ENCODE assay signal across 20 cellular contexts in the genomic region with DNA sequence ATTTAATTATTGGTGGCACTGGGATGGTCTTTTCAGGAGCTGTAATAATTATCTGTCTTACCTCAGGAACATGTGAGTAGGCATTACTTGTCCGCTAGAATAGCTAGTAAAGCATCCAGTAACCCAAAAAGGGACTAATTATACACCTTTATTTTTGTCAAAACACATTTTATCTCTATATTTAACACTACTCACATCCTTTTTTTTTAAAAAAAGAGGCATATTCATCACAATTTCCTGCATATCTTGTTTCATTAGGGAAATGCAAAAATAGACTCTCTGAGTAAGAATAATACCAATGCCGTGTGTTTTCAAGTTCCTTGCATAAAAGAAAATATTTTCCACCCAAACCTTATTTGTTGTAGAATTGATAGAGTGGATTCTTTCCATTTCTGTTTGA.
A peak's percentile ranks its signal among the peaks of the same experiment; 100 is the strongest.
DNase-seq lines count a peak whose midpoint lies in the region; ATAC-seq and TF ChIP-seq lines count a peak whose summit lies in the region.
"Had no signal": no experiment of that assay in that cellular context is flagged by ENCODE, and none has a peak within 500 bp of the region (broad histone marks: within the 10 kb centered on the region; RNA-seq: fewer than 3 reads in every experiment).

No MANE protein-coding gene starts in this region.

- intact Hi-C loops in ascending aorta (cut with DNase I), result no loop called here
- intact Hi-C loops in PC-9 (cut with micrococcal nuclease; ENCODE audit: unreplicated experiment), result no loop called here
- intact Hi-C loops in breast epithelium (cut with DNase I; ENCODE audit: low total_unique reads), result no loop called here

- H3K4me2 ChIP-seq in BLaER1 treated with 17β-estradiol and CSF1 and Interleukin-3, amounts not matched to agents 10 nM and 100 nM, result peak overlapping the region; percentile 46 to 74 (median 64)
- no peak overlapping the region for H3K4me2 ChIP-seq in PC-9
- H3K4me2 ChIP-seq: A549 had no signal

- H4K20me1 ChIP-seq in BLaER1 treated with 17β-estradiol and CSF1 and Interleukin-3, amounts not matched to agents 10 nM and 100 nM, result peaks cover 0 to 23% (median 0%) of the 10 kb centered on the region in 11 experiments; a peak in 4 of 22 replicates
- no peaks in the 10 kb centered on the region for H4K20me1 ChIP-seq in PC-9 (ENCODE audit: insufficient read depth)

- TF ChIP-seq CTCF in ascending aorta (IDR thresholded peaks at IDR 0.05), result no peak
- TF ChIP-seq CTCF in PC-9 (conservative IDR thresholded peaks at IDR 0.05), result no peak
- TF ChIP-seq CTCF in breast epithelium (IDR thresholded peaks at IDR 0.05), result no peak

- H3K9me3 ChIP-seq in BLaER1 treated with 17β-estradiol and CSF1 and Interleukin-3, amounts not matched to agents 10 nM and 100 nM (replicated peaks in 1 of 11), result peaks cover 15 to 25% (median 23%) of the 10 kb centered on the region in 11 experiments; a peak in 21 of 22 replicates
- H3K9me3 ChIP-seq in ascending aorta, result no peaks in the 10 kb centered on the region
- no peaks in the 10 kb centered on the region for H3K9me3 ChIP-seq in PC-9 (ENCODE audit: insufficient read depth, low read depth)
- no peaks in the 10 kb centered on the region for H3K9me3 ChIP-seq in breast epithelium
- H3K9me3 ChIP-seq: adrenal gland, esophagus squamous epithelium, HAP-1 had no signal

- POLR2A ChIA-PET in PC-9 (lab: Charles Lee; ENCODE audit: unreplicated experiment), result no interaction called here

- H3K36me3 ChIP-seq in BLaER1 treated with 17β-estradiol and CSF1 and Interleukin-3, amounts not matched to agents 10 nM and 100 nM, result peaks cover 10 to 35% (median 19%) of the 10 kb centered on the region in 11 experiments; a peak in 17 of 22 replicates
- H3K36me3 ChIP-seq in ascending aorta (no peaks in the 10 kb centered on the region), PC-9 (ENCODE audit: low read depth) (no peaks in the 10 kb centered on the region), breast epithelium (no peaks in the 10 kb centered on the region)
- H3K36me3 ChIP-seq: adrenal gland, cardiac muscle cell, HAP-1 had no signal

- CTCF ChIA-PET in PC-9 (lab: Charles Lee), result no interaction called here

- no peaks in the 10 kb centered on the region for H3K27me3 ChIP-seq in BLaER1 treated with 17β-estradiol and CSF1 and Interleukin-3, amounts not matched to agents 10 nM and 100 nM
- H3K27me3 ChIP-seq in ascending aorta (no peaks in the 10 kb centered on the region), PC-9 (ENCODE audit: insufficient read depth, low read depth) (no peaks in the 10 kb centered on the region), breast epithelium (no peaks in the 10 kb centered on the region)
- H3K27me3 ChIP-seq: adrenal gland, cardiac muscle cell, esophagus squamous epithelium, tibial nerve had no signal

- BruUV-seq in PC-9 (replicated peaks; lab: Mats Ljungman, UMichigan), result no TSS peak

- no peak overlapping the region for H2AFZ ChIP-seq in PC-9

- peak overlapping the region in 4 of 11 experiments; percentile 36 to 69 (median 54); a peak in 7 of 22 replicates for H3K27ac ChIP-seq in BLaER1 treated with 17β-estradiol and CSF1 and Interleukin-3, amounts not matched to agents 10 nM and 100 nM
- peak overlapping the region; percentile 30 to 61 for H3K27ac ChIP-seq in ascending aorta
- no peak overlapping the region for H3K27ac ChIP-seq in PC-9
- no peak overlapping the region for H3K27ac ChIP-seq in breast epithelium
- H3K27ac ChIP-seq: A549, adrenal gland, cardiac muscle cell, esophagus squamous epithelium, left ventricle myocardium inferior, tibial nerve had no signal

- H3K79me2 ChIP-seq in PC-9 (ENCODE audit: low read depth), result no peaks in the 10 kb centered on the region

- H3K9ac ChIP-seq in BLaER1 treated with 17β-estradiol and CSF1 and Interleukin-3, amounts not matched to agents 10 nM and 100 nM, result peak overlapping the region in 2 of 11 experiments; percentile 38 to 50; a peak in 2 of 22 replicates

- peaks cover 9 to 21% (median 18%) of the 10 kb centered on the region in 10 experiments for H3K4me1 ChIP-seq in BLaER1 treated with 17β-estradiol and CSF1 and Interleukin-3, amounts not matched to agents 10 nM and 100 nM
- H3K4me1 ChIP-seq in ascending aorta, result peaks cover 0 to 3% of the 10 kb centered on the region in 2 donors
- H3K4me1 ChIP-seq in PC-9 (replicated peaks; ENCODE audit: insufficient read depth), result no peaks in the 10 kb centered on the region
- no peaks in the 10 kb centered on the region for H3K4me1 ChIP-seq in breast epithelium
- H3K4me1 ChIP-seq: A549, esophagus squamous epithelium, HAP-1, left ventricle myocardium inferior, tibial nerve had no signal

- peak overlapping the region in 1 of 10 experiments; percentile 2; a peak in 2 of 20 replicates for H3K4me3 ChIP-seq in BLaER1 treated with 17β-estradiol and CSF1 and Interleukin-3, amounts not matched to agents 10 nM and 100 nM
- H3K4me3 ChIP-seq in ascending aorta, result no peak overlapping the region
- H3K4me3 ChIP-seq in PC-9, result no peak overlapping the region
- H3K4me3 ChIP-seq in breast epithelium, result no peak overlapping the region
- H3K4me3 ChIP-seq: A549, adrenal gland, cardiac muscle cell, esophagus squamous epithelium, HAP-1, left ventricle myocardium inferior, tibial nerve had no signal

- H3F3A ChIP-seq in PC-9 (ENCODE audit: insufficient read depth, low read depth), result no peaks in the 10 kb centered on the region

- ATAC-seq in GM18868 (IDR thresholded peaks at IDR 0.05; ENCODE audit: unreplicated experiment) (peak; percentile 88), HG02870 (IDR thresholded peaks at IDR 0.05; ENCODE audit: unreplicated experiment) (peak; percentile 40)
- ATAC-seq: A549 had no signal

- DNase-seq in ascending aorta (ENCODE audit: low spot score in 2 of 2), result no peak
- DNase-seq in NCI-H82 (lab: John Stamatoyannopoulos, UW), result no peak
- DNase-seq in PC-9, result no peak
- DNase-seq in stimulated activated naive CD4-positive, alpha-beta T cell treated with Interleukin-2 at 50 U/mL for 16 hours (lab: John Stamatoyannopoulos, UW), result no peak
- DNase-seq in breast epithelium (ENCODE audit: low spot score in 2 of 2), result no peak
- DNase-seq: activated CD4-positive, alpha-beta T cell treated with anti-CD3 and anti-CD28 coated beads for 4 hours; activated gamma-delta T cell; adrenal gland; esophagus squamous epithelium; left ventricle myocardium inferior; NCI-H1436 treated with DMSO at 0.1 percent for 48 hours; NCI-H2171 treated with DMSO at 0.1 percent for 48 hours; stimulated activated CD4-positive, alpha-beta T cell treated with anti-CD3 and anti-CD28 coated beads, Interleukin-12 subunit alpha, Interleukin-12 subunit beta, amount 100 ng/mL, for 4 hours had no signal

- TF ChIP-seq POLR2A in breast epithelium (IDR thresholded peaks at IDR 0.05), result no peak

- no peaks in the 10 kb centered on the region for H3K9me2 ChIP-seq in PC-9 (ENCODE audit: insufficient read depth)

Comparison
In these comparisons a context has a peak if more than half of its experiments do, and no peak if none do; other contexts are left out.
1. H3K27ac ChIP-seq: peak in ascending aorta (2 of 2); none in PC-9 (single experiment) and breast epithelium (0 of 2).